ENCODE assay signal across 8 cellular contexts in genomic region chr19:12890787-12891552, GRCh38. TPM values are rescaled to one million over a fixed set of nuclear protein-coding genes. Genes with fewer than 3 reads are reported as not detected.
A peak's percentile ranks its signal among the peaks of the same experiment; 100 is the strongest.
DNase-seq lines count a peak whose midpoint lies in the region; ATAC-seq lines count a peak whose summit lies in the region.

GCDH (plus strand) TSS chr19:12891160; CDS start chr19:12891305, 145 bp downstream.

- H3K4me3 Mint-ChIP-seq in IgD-negative memory B cell, result peak within 1 kb of the TSS; percentile 96 to 100 (median 100)

- peaks cover 14 to 19% (median 19%) of the 10 kb centered on the region in 3 donors for H3K4me1 Mint-ChIP-seq in IgD-negative memory B cell

- DNase-seq in DMS 273 (lab: John Stamatoyannopoulos, UW; ENCODE audit: unreplicated experiment) (peak; percentile 100), OCI-M2 (lab: John Stamatoyannopoulos, UW; ENCODE audit: unreplicated experiment) (peak; percentile 90), activated T-cell treated with anti-CD3 and anti-CD28 coated beads for 4 hours (peak; percentile 91), epidermal melanocyte (ENCODE audit: insufficient read length, low spot score) (peak; percentile 100), middle frontal gyrus (ENCODE audit: extremely low spot score, low spot score) (peak; percentile 98)
- DNase-seq in stimulated activated CD8-positive, alpha-beta memory T cell treated with anti-CD3 and anti-CD28 coated beads, Interleukin-2, amount 100 ng/mL, for 48 hours (ENCODE audit: low read depth in 2 of 2), result peak; percentile 92 to 93

- H3K36me3 Mint-ChIP-seq in IgD-negative memory B cell, result peaks cover 6% of the 10 kb centered on the region

- ATAC-seq in GM21526 (IDR thresholded peaks at IDR 0.05; ENCODE audit: low FRiP score, unreplicated experiment), result peak; percentile 86

- H3K9me3 Mint-ChIP-seq in IgD-negative memory B cell, result no peaks in the 10 kb centered on the region

- H3K27me3 Mint-ChIP-seq in IgD-negative memory B cell, result no peaks in the 10 kb centered on the region

- peak within 1 kb of the TSS; percentile 94 to 97 (median 97) for H3K27ac Mint-ChIP-seq in IgD-negative memory B cell

RNA-seq across cellular contexts. Expression of gene GCDH, which starts in this region (rescaled TPM):
- 13.5 TPM for polyA plus RNA-seq in IgD-negative memory B cell

Comparison
In these comparisons a context has a peak if more than half of its experiments do, and no peak if none do; other contexts are left out.
1. Peak in every context shown above with its lines: DNase-seq and ATAC-seq.